In the genomic region with DNA sequence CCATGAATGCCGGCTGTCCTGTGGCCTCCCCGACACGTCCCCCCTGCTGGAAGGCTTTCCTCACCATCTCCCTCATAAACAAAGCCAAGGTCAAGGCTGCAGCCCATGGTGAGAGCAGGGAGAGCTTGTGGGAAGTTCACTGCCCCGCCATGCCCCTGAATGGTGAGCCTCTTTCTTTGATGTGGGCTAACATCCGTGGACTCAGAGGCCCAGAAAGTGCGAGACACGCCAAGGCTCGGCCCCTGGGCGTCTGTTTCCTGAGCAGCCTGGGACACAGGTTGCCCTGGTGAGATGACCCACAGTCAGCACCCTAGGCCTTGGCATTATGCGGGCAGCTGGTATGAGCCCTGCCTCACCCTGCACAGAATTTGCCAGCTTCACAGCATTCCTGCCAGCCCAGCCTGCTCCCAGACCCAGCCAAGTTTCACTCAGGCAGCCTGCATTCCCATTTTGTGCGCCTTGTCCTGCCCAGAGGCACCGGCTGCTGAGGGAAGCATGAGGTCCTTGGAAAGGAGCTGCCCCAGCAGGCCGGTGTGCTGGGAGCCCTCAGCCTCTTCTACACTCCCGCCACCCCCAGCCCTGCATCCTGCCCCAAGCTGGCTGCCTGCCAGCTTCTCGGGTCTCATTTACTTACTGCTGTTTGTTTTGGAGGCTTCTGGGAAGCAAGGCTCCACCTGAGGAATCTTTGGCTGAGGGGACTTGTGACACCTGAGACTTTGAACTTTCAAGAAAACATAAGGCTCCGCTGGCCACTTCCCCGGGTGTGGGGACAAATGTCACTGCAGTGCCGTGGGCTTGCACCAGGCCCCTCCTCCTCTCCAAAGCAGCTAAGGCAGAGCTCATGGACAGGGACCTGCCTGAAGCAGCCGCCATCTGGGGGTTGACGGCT, we compare ENCODE assay signal across 9 cellular contexts. TPM values are rescaled to one million over a fixed set of nuclear protein-coding genes. Genes with fewer than 3 reads are reported as not detected.
DNase-seq lines count a peak whose midpoint lies in the region; ATAC-seq, FAIRE-seq and TF ChIP-seq lines count a peak whose summit lies in the region.
"Had no signal": no experiment of that assay in that cellular context is flagged by ENCODE, and none has a peak within 500 bp of the region (broad histone marks: within the 10 kb centered on the region; RNA-seq: fewer than 3 reads in every experiment).

No MANE protein-coding gene starts in this region.

- H3K4me3 ChIP-seq in DND-41 (ENCODE audit: low read depth in 1 of 2, low read length in 2 of 2) (no peak overlapping the region; a peak in 1 of 4 replicates), adrenal gland (no peak overlapping the region), HepG2 (replicated peaks in 1 of 3; ENCODE audit: insufficient read depth in 1 of 3, low read depth in 2 of 3, low read length in 3 of 3) (peak overlapping the region; percentile 5 to 64 (median 53); a peak in 5 of 6 replicates)
- H3K4me3 ChIP-seq: HAP-1 had no signal

- peak; percentile 49 for FAIRE-seq in HepG2 (lab: Jason Lieb, UNC)

- no peak for TF ChIP-seq CTCF in DND-41 (IDR thresholded peaks at IDR 0.05; ENCODE audit: borderline replicate concordance, extremely low read depth, low read length, poor library complexity, severe bottlenecking)
- no peak for TF ChIP-seq CTCF in adrenal gland (IDR thresholded peaks at IDR 0.05)
- 0 out of 2 replicates have a peak, but pooled peaks have one; percentile 18 for TF ChIP-seq CTCF in HepG2 (CRISPR knock-in tag; IDR thresholded peaks at IDR 0.05)

- DNase-seq in DND-41 (peak; percentile 56), NCI-H2227 treated with DMSO at 0.1 percent for 48 hours (lab: John Stamatoyannopoulos, UW) (peak; percentile 70), adrenal gland (peak; percentile 49 to 87 (median 76)), HepG2 (ENCODE audit: low spot score) (peak; percentile 96), SW 1271 (lab: John Stamatoyannopoulos, UW) (no peak), amniotic stem cell (lab: John Stamatoyannopoulos, UW) (no peak)

- H3K4me1 ChIP-seq in DND-41 (ENCODE audit: insufficient read depth, low read length) (peaks cover 6% of the 10 kb centered on the region; the same call in 1 of the 2 replicates), adrenal gland (replicated peaks in 1 of 2) (peaks cover 13 to 16% of the 10 kb centered on the region in 2 donors), HepG2 (ENCODE audit: insufficient read depth, low read length) (peaks cover 85% of the 10 kb centered on the region)

- intact Hi-C loops in adrenal gland (cut with DNase I) (no loop called here), HepG2 (cut with micrococcal nuclease; ENCODE audit: unreplicated experiment) (no loop called here)

- H3K9me3 ChIP-seq in DND-41 (ENCODE audit: insufficient read depth, low read length, severe bottlenecking) (no peaks in the 10 kb centered on the region), adrenal gland (replicated peaks in 1 of 3) (no peaks in the 10 kb centered on the region), HepG2 (ENCODE audit: low read length) (no peaks in the 10 kb centered on the region)
- H3K9me3 ChIP-seq: HAP-1 had no signal

- CTCF ChIA-PET in HepG2 (lab: Yijun Ruan, JAX; ENCODE audit: low intra/inter-chr PET ratio, low total read pairs): no interaction called here

- POLR2A ChIA-PET in HepG2 (lab: Yijun Ruan, JAX): interaction anchor here (0.6 to 7.6 kb wide), 14 partner anchors 10 to 128 kb away, joined by 3 to 100 read pairs (median 8); partner anchors contain the start of gene SLC30A1

- 0 out of 2 replicates have a peak, but pooled peaks have one; percentile 12 for TF ChIP-seq RAD21 in HepG2 (CRISPR knock-in tag; IDR thresholded peaks at IDR 0.05)

- TF ChIP-seq POLR2A in adrenal gland (IDR thresholded peaks at IDR 0.05): peak in 1 of 2 donors; percentile 47
- no peak for TF ChIP-seq POLR2A in HepG2 (IDR thresholded peaks at IDR 0.05; ENCODE audit: insufficient read depth in 1 of 2, low read depth in 2 of 2, low read length in 2 of 2)

- in situ Hi-C loops in HepG2 (cut with HindIII; ENCODE audit: extremely low pct_ligation_motif_present, low pct_unique_long_range_greater_than_20kb): no loop called here

- TF ChIP-seq EP300 in HepG2 (IDR thresholded peaks at IDR 0.05; ENCODE audit: low read depth in 2 of 2, low read length in 2 of 2): peak in 1 of 2 experiments; percentile 93; a peak in 2 of 4 replicates
- TF ChIP-seq EP300 in HepG2 (CRISPR knock-in tag; IDR thresholded peaks at IDR 0.05; ENCODE audit: borderline replicate concordance): peak; percentile 95

- H3K79me2 ChIP-seq in DND-41 (ENCODE audit: insufficient read depth, low read length) (no peaks in the 10 kb centered on the region), HepG2 (ENCODE audit: insufficient read depth, low read length) (no peaks in the 10 kb centered on the region)

- H3K36me3 ChIP-seq in DND-41 (ENCODE audit: insufficient read depth, low read length): no peaks in the 10 kb centered on the region
- no peaks in the 10 kb centered on the region for H3K36me3 ChIP-seq in adrenal gland (replicated peaks in 1 of 2)
- no peaks in the 10 kb centered on the region for H3K36me3 ChIP-seq in HepG2 (replicated peaks in 1 of 2; ENCODE audit: control insufficient read depth in 1 of 2, insufficient read depth in 2 of 2, low read length in 2 of 2)
- H3K36me3 ChIP-seq: HAP-1 had no signal

- peaks cover 17% of the 10 kb centered on the region for H3K27me3 ChIP-seq in DND-41 (ENCODE audit: insufficient read depth, low read length, poor library complexity)
- no peaks in the 10 kb centered on the region for H3K27me3 ChIP-seq in adrenal gland
- H3K27me3 ChIP-seq in HepG2 (ENCODE audit: control insufficient read depth in 1 of 2, insufficient read depth in 2 of 2, low read length in 2 of 2): no peaks in the 10 kb centered on the region

- WGBS in adrenal gland, 4 donors: 16 to 44% (median 30%) methylated on average over 10 to 20 of the region's 20 CpGs
- WGBS in HepG2 (ENCODE audit: low lambda C conversion rate): 0% methylated on average over 5 of the region's 20 CpGs

- H4K20me1 ChIP-seq in DND-41 (ENCODE audit: insufficient read depth, low read length) (no peaks in the 10 kb centered on the region), HepG2 (ENCODE audit: insufficient read depth, low read length) (no peaks in the 10 kb centered on the region)

- H3K4me2 ChIP-seq in DND-41 (ENCODE audit: insufficient read depth, low read length) (peak overlapping the region; percentile 39; the same call in 1 of the 2 replicates), HepG2 (ENCODE audit: low read depth, low read length) (peak overlapping the region; percentile 80)

- H3K9ac ChIP-seq in DND-41 (ENCODE audit: low read depth, low read length) (no peak overlapping the region), HepG2 (ENCODE audit: insufficient read depth, low read depth, low read length) (no peak overlapping the region; the same call in 1 of the 2 replicates)

- H3K27ac ChIP-seq in DND-41 (ENCODE audit: low read length): no peak overlapping the region
- peak overlapping the region; percentile 24 to 83 (median 64) for H3K27ac ChIP-seq in adrenal gland
- H3K27ac ChIP-seq in HepG2 (ENCODE audit: extremely low read length, insufficient read depth, low read length): peak overlapping the region; percentile 26

- ATAC-seq in DND-41 (ENCODE audit: insufficient read depth, low read depth) (peak; percentile 84), HepG2 (peak; percentile 75), HG03159 (IDR thresholded peaks at IDR 0.05; ENCODE audit: unreplicated experiment) (no peak), HG03354 (IDR thresholded peaks at IDR 0.05; ENCODE audit: poor library complexity, severe bottlenecking, unreplicated experiment) (no peak)

- H2AFZ ChIP-seq in DND-41 (ENCODE audit: low read depth, low read length) (peak overlapping the region; percentile 9; the same call in 1 of the 2 replicates), HepG2 (ENCODE audit: low read length) (no peak overlapping the region)

- BruUV-seq in HepG2 (replicated peaks; lab: Mats Ljungman, UMichigan): no TSS peak

TF ChIP-seq in HepG2, 621 proteins besides CTCF, POLR2A, EP300 and RAD21 (continues in another document):
- TF ChIP-seq MED8 (CRISPR knock-in tag; IDR thresholded peaks at IDR 0.05; ENCODE audit: insufficient replicate concordance): no peak
- no peak for TF ChIP-seq ZNF17 (CRISPR knock-in tag; IDR thresholded peaks at IDR 0.05)
- no peak for TF ChIP-seq CENPX (CRISPR knock-in tag; IDR thresholded peaks at IDR 0.05)
- TF ChIP-seq ZZZ3 (CRISPR knock-in tag; IDR thresholded peaks at IDR 0.05; ENCODE audit: borderline replicate concordance): 0 out of 2 replicates have a peak, but pooled peaks have one; percentile 57
- no peak for TF ChIP-seq ZNF3 (CRISPR knock-in tag; IDR thresholded peaks at IDR 0.05)

RNA-seq across cellular contexts. Expression of gene NEK2, which starts 31.9 kb away (rescaled TPM):
- total RNA-seq in adrenal gland (1 to 10 TPM in 4 of 8 donors, under 1 TPM in 4; 0.18 to 2.2 (median 0.97) TPM), HepG2 (2016; rRNA removed; fragmentation: Illumina TruSeq; extraction: Trizol) (40.8 and 57.5 TPM in 2 replicates)
- polyA plus RNA-seq in adrenal gland (under 1 TPM; 0.08 to 0.97 (median 0.20) TPM), HepG2 (2011; rRNA removed) (6.0 and 10.9 TPM in 2 replicates)
- total RNA-seq in HepG2 (2016; cell fraction: cytosol; rRNA removed; fragmentation: Illumina TruSeq; extraction: Trizol; ENCODE audit: low read depth): 7.0 TPM in 2 replicates
- total RNA-seq in HepG2 (2016; cell fraction: insoluble cytoplasmic fraction; rRNA removed; fragmentation: Illumina TruSeq; extraction: Trizol): 43.3 and 55.7 TPM in 2 replicates
- total RNA-seq in HepG2 (2016; cell fraction: membrane; rRNA removed; fragmentation: Illumina TruSeq; extraction: Trizol): 15.1 and 15.5 TPM in 2 replicates
- 16.9 and 19.9 TPM in 2 replicates for total RNA-seq in HepG2 (2016; cell fraction: nucleus; rRNA removed; fragmentation: Illumina TruSeq; extraction: Trizol)
- polyA plus RNA-seq in HepG2 (2011; cell fraction: cytosol; rRNA removed): 6.1 and 6.5 TPM in 2 replicates
- polyA plus RNA-seq in HepG2 (2011; cell fraction: nucleus; rRNA removed): 4.6 TPM in 2 replicates
- polyA plus RNA-seq in HepG2 (2012): 9.8 and 17.4 TPM in 2 replicates
- polyA plus RNA-seq in HepG2 (2016; cell fraction: cytosol; fragmentation: Illumina TruSeq; extraction: Trizol; ENCODE audit: low read depth): 2.6 and 2.8 TPM in 2 replicates
- polyA plus RNA-seq in HepG2 (2016; cell fraction: insoluble cytoplasmic fraction; fragmentation: Illumina TruSeq; extraction: Trizol; ENCODE audit: low read depth): 41.0 and 43.9 TPM in 2 replicates
- polyA plus RNA-seq in HepG2 (2016; cell fraction: membrane; fragmentation: Illumina TruSeq; extraction: Trizol; ENCODE audit: low read depth): 5.1 and 5.7 TPM in 2 replicates
- polyA plus RNA-seq in HepG2 (2016; cell fraction: nucleus; fragmentation: Illumina TruSeq; extraction: Trizol; ENCODE audit: insufficient read depth, low read depth): 18.2 and 19.2 TPM in 2 replicates
- polyA minus RNA-seq in HepG2 (2011; rRNA and poly(A)+ RNA removed; ENCODE audit: low replicate concordance): 9.2 and 31.3 TPM in 2 replicates
- 9.6 and 16.1 TPM in 2 replicates for polyA minus RNA-seq in HepG2 (2011; cell fraction: cytosol; rRNA and poly(A)+ RNA removed)
- polyA minus RNA-seq in HepG2 (2011; cell fraction: nucleus; rRNA and poly(A)+ RNA removed): 10.6 and 16.0 TPM in 2 replicates

Comparison
In these comparisons a context has a peak if more than half of its experiments do, and no peak if none do; other contexts are left out.
1. ATAC-seq: peak in DND-41 (single experiment) and HepG2 (single experiment); none in HG03159 (single experiment) and HG03354 (single experiment).
2. DNase-seq: peak in DND-41 (single experiment), NCI-H2227 treated with DMSO at 0.1 percent for 48 hours (single experiment), adrenal gland (7 of 7) and HepG2 (single experiment); none in SW 1271 (0 of 2) and amniotic stem cell (single experiment).
3. H3K4me3 ChIP-seq: peak in HepG2 (3 of 3); none in DND-41 (0 of 2) and adrenal gland (0 of 4).